21 cellular contexts compared by ENCODE assay signal in the genomic region with DNA sequence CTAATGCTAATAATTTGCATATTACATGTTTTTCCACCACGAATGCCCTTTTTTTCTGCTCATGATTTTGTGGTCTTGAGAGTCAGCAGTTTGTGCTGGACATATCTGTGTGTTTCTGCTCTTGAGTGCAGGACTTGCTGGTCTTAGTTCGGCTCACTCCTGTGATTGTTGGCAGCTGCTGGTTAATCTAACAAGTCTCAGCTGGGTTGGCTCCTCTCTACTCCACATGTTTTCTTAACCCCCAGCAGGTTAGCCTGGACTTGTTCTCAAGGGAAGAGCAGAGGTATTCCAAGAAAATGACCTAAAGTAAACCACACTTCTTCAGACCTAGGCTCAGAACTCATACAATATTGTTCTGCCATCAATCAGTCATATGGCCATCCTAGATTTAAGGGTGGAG.
"Had no signal": no experiment of that assay in that cellular context is flagged by ENCODE, and none has a peak within 500 bp of the region (broad histone marks: within the 10 kb centered on the region; RNA-seq: fewer than 3 reads in every experiment).

No MANE protein-coding gene starts in this region.

- H3K27ac ChIP-seq: left lung, psoas muscle, suprapubic skin, vagina had no signal

- H3K4me1 ChIP-seq: left lung, psoas muscle, suprapubic skin, vagina had no signal

- H3K4me3 ChIP-seq: left lung, psoas muscle, smooth muscle cell, suprapubic skin, vagina had no signal

- ATAC-seq: activated CD8-positive, alpha-beta T cell treated with anti-CD3 and anti-CD28 coated beads for 36 hours; esophagus mucosa; left lung; psoas muscle; right cardiac atrium; stimulated activated naive CD8-positive, alpha-beta T cell treated with anti-CD3 and anti-CD28 coated beads, Interleukin-15, amount 100 ng/mL, for 72 hours had no signal

- DNase-seq: activated CD4-positive, alpha-beta T cell treated with anti-CD3 and anti-CD28 coated beads, Interleukin-2, amount 10 ng/mL, durations not matched to agents 24 days and 14 days; activated CD8-positive, alpha-beta T cell treated with anti-CD3 and anti-CD28 coated beads for 36 hours; activated naive CD4-positive, alpha-beta T cell treated with Interleukin-2 at 50 U/mL for 16 hours; activated naive CD8-positive, alpha-beta T cell treated with anti-CD3 and anti-CD28 coated beads, Interleukin-2, amount 10 ng/mL, durations not matched to agents 7 days and 5 days; activated T-cell treated with anti-CD3 and anti-CD28 coated beads, Interleukin-2, amount 50 U/mL, for 24 hours; effector CD8-positive, alpha-beta T cell; foreskin melanocyte; glutamatergic neuron; hippocampal formation; left lung; psoas muscle; right cardiac atrium; stimulated activated CD4-positive, alpha-beta T cell treated with anti-CD3 and anti-CD28 coated beads, Interleukin-4, amount 100 ng/mL, for 1 hour; stimulated activated naive CD8-positive, alpha-beta T cell treated with anti-CD3 and anti-CD28 coated beads, Interleukin-15, amount 100 ng/mL, for 72 hours; trophoblast cell had no signal

- H3K27me3 ChIP-seq: left lung, suprapubic skin, vagina had no signal

- FAIRE-seq: bronchial epithelial cell, keratinocyte had no signal

- H3K36me3 ChIP-seq: left lung, suprapubic skin, vagina had no signal

- H3K9me3 ChIP-seq: left lung, psoas muscle, suprapubic skin, vagina had no signal
